19 cellular contexts compared by ENCODE assay signal in genomic region chr17:80936218-80936617, GRCh38.
"Had no signal": no experiment of that assay in that cellular context is flagged by ENCODE, and none has a peak within 500 bp of the region (broad histone marks: within the 10 kb centered on the region; RNA-seq: fewer than 3 reads in every experiment).

No MANE protein-coding gene starts in this region.

- H3K9me3 ChIP-seq: esophagus squamous epithelium, gastroesophageal sphincter, psoas muscle, right lobe of liver, thoracic aorta, transverse colon had no signal

- ATAC-seq: gastroesophageal sphincter; psoas muscle; right lobe of liver; stimulated activated naive B cell treated with anti-CD40 and anti-IgM and Interleukin-4, amounts not matched to agents 10 μg/mL and 1 μg/mL and 100 μg/mL, for 72 hours; stimulated activated naive CD8-positive, alpha-beta T cell treated with anti-CD3 and anti-CD28 coated beads, Interleukin-15, amount 100 ng/mL, for 72 hours had no signal

- H3K9me3 Mint-ChIP-seq: dendritic cell treated with granulocyte-macrophage colony-stimulating factor and Interleukin-4, amounts not matched to agents 40 ng/mL and 50 ng/mL, for 4 days; effector memory CD8-positive, alpha-beta T cell; mesothelial cell of epicardium; nephron; stimulated activated naive B cell treated with anti-CD40 and anti-IgM and Interleukin-4, amounts not matched to agents 10 μg/mL and 1 μg/mL and 100 μg/mL, for 72 hours; stimulated activated naive CD8-positive, alpha-beta T cell treated with anti-CD3 and anti-CD28 coated beads, Interleukin-15, amount 100 ng/mL, for 72 hours had no signal

- H3K27ac ChIP-seq: epithelial cell of prostate, esophagus squamous epithelium, gastroesophageal sphincter, parathyroid adenoma, psoas muscle, right lobe of liver, thoracic aorta, transverse colon had no signal

- DNase-seq: effector memory CD8-positive, alpha-beta T cell; esophagus squamous epithelium; foreskin fibroblast; glutamatergic neuron; islet precursor cell; psoas muscle; retina; right lobe of liver; stimulated activated CD4-positive, alpha-beta T cell treated with anti-CD3 and anti-CD28 coated beads, Interleukin-4, amount 100 ng/mL, for 24 hours; stimulated activated naive B cell treated with anti-CD40 and anti-IgM and Interleukin-4, amounts not matched to agents 10 μg/mL and 1 μg/mL and 100 μg/mL, for 72 hours; stimulated activated naive CD8-positive, alpha-beta T cell treated with anti-CD3 and anti-CD28 coated beads, Interleukin-15, amount 100 ng/mL, for 72 hours; transverse colon had no signal

- H3K27ac Mint-ChIP-seq: mesothelial cell of epicardium; stimulated activated naive B cell treated with anti-CD40 and anti-IgM and Interleukin-4, amounts not matched to agents 10 μg/mL and 1 μg/mL and 100 μg/mL, for 72 hours had no signal

- H3K4me3 Mint-ChIP-seq: dendritic cell treated with granulocyte-macrophage colony-stimulating factor and Interleukin-4, amounts not matched to agents 40 ng/mL and 50 ng/mL, for 4 days; mesothelial cell of epicardium; nephron; stimulated activated naive B cell treated with anti-CD40 and anti-IgM and Interleukin-4, amounts not matched to agents 10 μg/mL and 1 μg/mL and 100 μg/mL, for 72 hours; stimulated activated naive CD8-positive, alpha-beta T cell treated with anti-CD3 and anti-CD28 coated beads, Interleukin-15, amount 100 ng/mL, for 72 hours had no signal

- H3K27me3 ChIP-seq: esophagus squamous epithelium, gastroesophageal sphincter, right lobe of liver, transverse colon had no signal

- H3K27me3 Mint-ChIP-seq: effector memory CD8-positive, alpha-beta T cell; stimulated activated naive B cell treated with anti-CD40 and anti-IgM and Interleukin-4, amounts not matched to agents 10 μg/mL and 1 μg/mL and 100 μg/mL, for 72 hours; stimulated activated naive CD8-positive, alpha-beta T cell treated with anti-CD3 and anti-CD28 coated beads, Interleukin-15, amount 100 ng/mL, for 72 hours had no signal
